ENCODE assay signal across 27 cellular contexts in the genomic region with DNA sequence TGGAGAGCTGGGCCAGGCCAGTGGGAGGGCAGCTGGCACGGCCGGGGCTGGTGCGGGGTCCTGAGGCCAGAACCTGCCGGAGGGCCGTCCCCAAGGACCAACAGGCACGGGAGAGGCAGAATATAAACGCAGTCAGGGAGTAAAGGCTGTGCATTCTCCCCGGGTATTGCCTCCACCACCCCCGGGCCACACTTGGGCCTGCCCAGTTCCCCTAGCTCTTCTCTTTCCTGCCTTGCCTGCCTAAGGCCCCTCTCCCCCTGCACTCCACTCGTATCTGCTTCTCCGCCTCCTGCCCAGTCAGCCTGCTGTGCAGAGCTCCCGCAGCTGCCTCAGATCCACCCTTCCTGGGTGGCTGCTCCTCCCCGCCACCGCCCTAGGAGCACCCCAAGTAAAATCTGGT. TPM values are rescaled to one million over a fixed set of nuclear protein-coding genes. Genes with fewer than 3 reads are reported as not detected.
DNase-seq lines count a peak whose midpoint lies in the region; ATAC-seq, FAIRE-seq and TF ChIP-seq lines count a peak whose summit lies in the region.
"Had no signal": no experiment of that assay in that cellular context is flagged by ENCODE, and none has a peak within 500 bp of the region (broad histone marks: within the 10 kb centered on the region; RNA-seq: fewer than 3 reads in every experiment).

No MANE protein-coding gene starts in this region.

- no peak overlapping the region for H2BK15ac ChIP-seq in neuronal stem cell (ENCODE audit: low read length)

- H3K27me3 ChIP-seq in neuronal stem cell (ENCODE audit: control insufficient read depth in 3 of 3, insufficient read depth in 3 of 3, low read depth in 1 of 3, low read length in 3 of 3): no peaks in the 10 kb centered on the region
- H3K27me3 ChIP-seq: ovary, right atrium auricular region, uterus had no signal

- ATAC-seq in left ventricle myocardium superior: peak; percentile 35
- ATAC-seq: activated CD8-positive, alpha-beta T cell treated with anti-CD3 and anti-CD28 coated beads, Interleukin-2, amount 10 ng/mL, durations not matched to agents 7 days and 5 days; activated T-helper 17 cell treated with anti-CD3 and anti-CD28 coated beads, Interleukin-2, amount 50 U/mL, for 72 hours; GM23338; left lobe of liver; Right ventricle myocardium inferior; stimulated activated naive CD8-positive, alpha-beta T cell treated with anti-CD3 and anti-CD28 coated beads, Interleukin-15, amount 100 ng/mL, for 72 hours had no signal

- H3K4ac ChIP-seq in neuronal stem cell (ENCODE audit: low read length): no peak overlapping the region

- peak overlapping the region; percentile 9 for H3K23ac ChIP-seq in neuronal stem cell (ENCODE audit: low read depth, low read length, poor library complexity)

- H4K91ac ChIP-seq in neuronal stem cell (ENCODE audit: low read depth, low read length, poor library complexity): no peak overlapping the region

- no CpG with 5 or more reads among the region's 14 CpGs for WGBS in neuronal stem cell (ENCODE audit: extremely low coverage in 2 of 2, insufficient read length in 2 of 2, insufficient replicate concordance in 1 of 2), 2 donors

- no peak overlapping the region for H2AFZ ChIP-seq in neuronal stem cell (ENCODE audit: low read length)
- H2AFZ ChIP-seq: GM23338, PC-9 had no signal

- H3K4me3 ChIP-seq in kidney (ENCODE audit: low read length in 2 of 2) (no peak overlapping the region), neuronal stem cell (ENCODE audit: low read length in 2 of 2) (no peak overlapping the region)
- H3K4me3 ChIP-seq: GM23338, ovary, PC-9, right atrium auricular region, thoracic aorta, uterus had no signal

- no peak for TF ChIP-seq CTCF in kidney (IDR thresholded peaks at IDR 0.05; ENCODE audit: borderline replicate concordance, extremely low read depth, insufficient read depth)

- H3K14ac ChIP-seq in neuronal stem cell (ENCODE audit: low read length): no peak overlapping the region

- H3K27ac ChIP-seq in kidney (ENCODE audit: low read depth in 2 of 2, low read length in 2 of 2) (no peak overlapping the region), neuronal stem cell (replicated peaks; ENCODE audit: low read length) (no peak overlapping the region)
- H3K27ac ChIP-seq: epithelial cell of prostate, PC-9, right atrium auricular region, thoracic aorta, uterus had no signal

- intact Hi-C loops in left ventricle myocardium superior (cut with micrococcal nuclease) (no loop called here), cardiac septum (cut with DNase I) (no loop called here), kidney (cut with DNase I) (no loop called here)

- no peaks in the 10 kb centered on the region for H3K9me3 ChIP-seq in kidney (ENCODE audit: control insufficient read depth in 1 of 2, low read length in 2 of 2)
- peaks cover 2% of the 10 kb centered on the region in 2 donors for H3K9me3 ChIP-seq in neuronal stem cell (replicated peaks in 1 of 2; ENCODE audit: control insufficient read depth in 2 of 2, insufficient read depth in 1 of 2, low read depth in 1 of 2, low read length in 2 of 2)
- H3K9me3 ChIP-seq: ovary, right atrium auricular region, thoracic aorta, uterus had no signal

- H3K36me3 ChIP-seq in kidney (ENCODE audit: control insufficient read depth in 1 of 2, insufficient read depth in 2 of 2, low read length in 2 of 2): no peaks in the 10 kb centered on the region
- H3K36me3 ChIP-seq in neuronal stem cell (replicated peaks in 1 of 2; ENCODE audit: control insufficient read depth in 2 of 2, insufficient read depth in 2 of 2, low read length in 2 of 2): no peaks in the 10 kb centered on the region
- H3K36me3 ChIP-seq: ovary, right atrium auricular region, thoracic aorta, uterus had no signal

- no peak overlapping the region for H2BK12ac ChIP-seq in neuronal stem cell (ENCODE audit: low read length)

- no peak overlapping the region for H4K8ac ChIP-seq in neuronal stem cell (ENCODE audit: low read depth, low read length)

- H2AK5ac ChIP-seq in neuronal stem cell (ENCODE audit: low read depth, low read length): peak overlapping the region; percentile 28

- FAIRE-seq in kidney (lab: Jason Lieb, UNC) (no peak), RCC 7860 (lab: Jason Lieb, UNC) (no peak)
- FAIRE-seq: GM19239 had no signal

- H3K4me1 ChIP-seq in kidney (ENCODE audit: control insufficient read depth in 1 of 2, insufficient read depth in 1 of 2, low read depth in 1 of 2, low read length in 2 of 2) (peaks cover 20 to 24% of the 10 kb centered on the region in 2 donors), neuronal stem cell (ENCODE audit: control insufficient read depth in 2 of 2, insufficient read depth in 1 of 2, low read depth in 1 of 2, low read length in 2 of 2) (peaks cover 7 to 9% of the 10 kb centered on the region in 2 donors)
- H3K4me1 ChIP-seq: uterus had no signal

- H3K4me2 ChIP-seq in neuronal stem cell (ENCODE audit: insufficient read depth, low read length, poor library complexity, severe bottlenecking): no peak overlapping the region
- H3K4me2 ChIP-seq: GM23338, PC-9 had no signal

- H3K79me1 ChIP-seq in neuronal stem cell (ENCODE audit: low read depth, low read length): no peaks in the 10 kb centered on the region

- H3K9ac ChIP-seq in kidney (ENCODE audit: low read length in 2 of 2) (no peak overlapping the region), neuronal stem cell (ENCODE audit: low read depth, low read length, poor library complexity) (no peak overlapping the region)

- peak overlapping the region; percentile 78 for H3K18ac ChIP-seq in neuronal stem cell (ENCODE audit: low read length)

- DNase-seq in left ventricle myocardium superior (no peak), cardiac septum (ENCODE audit: low spot score) (no peak), kidney (peak; percentile 53), neuronal stem cell (ENCODE audit: low spot score) (no peak), COLO668 (lab: John Stamatoyannopoulos, UW; ENCODE audit: unreplicated experiment) (no peak), Kasumi-1 (lab: John Stamatoyannopoulos, UW) (no peak), T1000 (lab: John Stamatoyannopoulos, UW) (no peak), RCC 7860 (ENCODE audit: low spot score) (no peak)
- DNase-seq: activated CD8-positive, alpha-beta T cell treated with anti-CD3 and anti-CD28 coated beads, Interleukin-2, amount 10 ng/mL, durations not matched to agents 7 days and 5 days; amniotic stem cell; naive B cell; NCI-H1105; NCI-H187; NCI-H526 treated with DMSO at 0.1 percent for 48 hours; PC-9; stimulated activated CD8-positive, alpha-beta memory T cell treated with anti-CD3 and anti-CD28 coated beads, Interleukin-4, amount 100 ng/mL, for 48 hours; stimulated activated naive CD8-positive, alpha-beta T cell treated with anti-CD3 and anti-CD28 coated beads, Interleukin-15, amount 100 ng/mL, for 72 hours; uterus had no signal

- no peak overlapping the region for H2BK120ac ChIP-seq in neuronal stem cell (ENCODE audit: low read depth, low read length)

- no peak overlapping the region for H2BK5ac ChIP-seq in neuronal stem cell (ENCODE audit: low read length)

RNA-seq across cellular contexts. Expression of a gene that starts 5.0 kb away (rescaled TPM):
- 3.8 TPM for total RNA-seq in left ventricle myocardium superior
- 5.5 TPM for total RNA-seq in cardiac septum
- total RNA-seq in kidney: 55.9 TPM
- polyA plus RNA-seq in kidney (ENCODE audit: insufficient read depth, low read depth, low replicate concordance): 18.1 TPM
- polyA plus RNA-seq in neuronal stem cell (2013, experiment 1 of 2): 7.7 TPM
- 6.5 TPM for polyA plus RNA-seq in neuronal stem cell (2013, experiment 2 of 2)
